1 cellular context compared by ENCODE assay signal in genomic region chr3:127712881-127713771, GRCh38.
TF ChIP-seq lines count a peak whose summit lies in the region.

No MANE protein-coding gene starts in this region.

TF ChIP-seq in GM23338, 12 proteins besides CTCF, POLR2A, EP300 and RAD21 (continued from another document):
- no peak for TF ChIP-seq ZNF462 (CRISPR knock-in tag; IDR thresholded peaks at IDR 0.05)
- no peak for TF ChIP-seq ZNF331 (CRISPR knock-in tag; IDR thresholded peaks at IDR 0.05; ENCODE audit: low read depth)
- no peak for TF ChIP-seq EZH2phosphoT487 (IDR thresholded peaks at IDR 0.05; ENCODE audit: unreplicated experiment)
- TF ChIP-seq STAT1 (IDR thresholded peaks at IDR 0.05; ENCODE audit: unreplicated experiment), result no peak
- no peak for TF ChIP-seq JUNB (IDR thresholded peaks at IDR 0.05; ENCODE audit: unreplicated experiment)
- TF ChIP-seq ZNF114 (CRISPR knock-in tag; IDR thresholded peaks at IDR 0.05), result no peak
